In the genomic region with DNA sequence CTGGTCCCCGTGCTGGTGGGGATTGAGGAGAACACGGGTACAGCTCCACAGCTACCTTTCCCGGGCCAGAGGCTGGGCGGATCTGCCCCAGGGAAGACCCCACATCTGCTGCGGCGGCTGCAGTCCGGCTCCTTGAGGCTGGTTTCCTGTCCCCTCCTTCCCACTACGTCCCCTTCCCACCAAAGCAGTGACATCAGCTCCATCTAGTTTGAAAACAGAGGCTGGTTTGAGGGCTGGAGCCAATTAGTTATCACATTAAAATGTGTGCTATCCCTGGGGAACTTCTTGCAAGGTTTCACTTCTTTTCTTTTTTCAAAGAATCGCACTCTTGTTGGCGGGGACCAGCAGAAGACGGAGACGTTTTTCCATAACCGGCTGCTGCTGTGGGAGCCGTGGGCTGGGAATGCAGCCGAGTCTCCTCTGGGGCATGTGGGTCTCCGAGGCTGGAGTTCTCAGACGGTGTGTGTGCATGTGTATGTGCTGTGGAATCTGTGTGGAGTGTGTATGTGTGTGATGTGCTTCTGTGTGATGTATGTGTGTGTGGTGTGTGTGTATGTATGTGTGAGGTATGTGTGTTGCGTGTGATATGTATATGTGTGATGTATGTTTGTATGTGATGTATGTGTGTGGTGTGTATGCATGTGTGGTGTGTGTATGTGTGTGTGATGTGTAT, we compare ENCODE assay signal across 18 cellular contexts. TPM values are rescaled to one million over a fixed set of nuclear protein-coding genes. Genes with fewer than 3 reads are reported as not detected.
DNase-seq lines count a peak whose midpoint lies in the region; ATAC-seq, FAIRE-seq and TF ChIP-seq lines count a peak whose summit lies in the region.
"Had no signal": no experiment of that assay in that cellular context is flagged by ENCODE, and none has a peak within 500 bp of the region (broad histone marks: within the 10 kb centered on the region; RNA-seq: fewer than 3 reads in every experiment).

No MANE protein-coding gene starts in this region.

- peak overlapping the region; percentile 47 for H3K27ac ChIP-seq in 22Rv1
- no peak overlapping the region for H3K27ac ChIP-seq in MM.1S (ENCODE audit: low read length)
- H3K27ac ChIP-seq: body of pancreas, tibial artery had no signal

- no peak overlapping the region for H3K4me3 Mint-ChIP-seq in activated T-helper 1 cell treated with anti-CD3 and anti-CD28 coated beads, Interleukin-12 subunit alpha, Interleukin-12 subunit beta, Interleukin-2, Interleukin-4 antibody, amounts not matched to agents 30 ng/mL and 10 ng/mL and 1 ng/mL, durations not matched to agents 14 hours and 24 hours and 36 hours
- H3K4me3 Mint-ChIP-seq in naive thymus-derived CD8-positive, alpha-beta T cell = no peak overlapping the region
- H3K4me3 Mint-ChIP-seq: activated CD8-positive, alpha-beta T cell treated with anti-CD3 and anti-CD28 coated beads for 36 hours; GM23338; natural killer cell had no signal

- H3K36me3 Mint-ChIP-seq in activated T-helper 1 cell treated with anti-CD3 and anti-CD28 coated beads, Interleukin-12 subunit alpha, Interleukin-12 subunit beta, Interleukin-2, Interleukin-4 antibody, amounts not matched to agents 30 ng/mL and 10 ng/mL and 1 ng/mL, durations not matched to agents 14 hours and 24 hours and 36 hours (ENCODE audit: low read depth) = no peaks in the 10 kb centered on the region
- H3K36me3 Mint-ChIP-seq in naive thymus-derived CD8-positive, alpha-beta T cell = no peaks in the 10 kb centered on the region
- H3K36me3 Mint-ChIP-seq: natural killer cell had no signal

- H3K9me3 ChIP-seq in MM.1S (replicated peaks; ENCODE audit: insufficient read depth, low read length) = no peaks in the 10 kb centered on the region
- H3K9me3 ChIP-seq: body of pancreas, tibial artery had no signal

- H2AFZ ChIP-seq in MM.1S (ENCODE audit: low read length) = no peak overlapping the region
- H2AFZ ChIP-seq: GM23338 had no signal

- peaks cover 5% of the 10 kb centered on the region for H3K4me1 ChIP-seq in MM.1S (ENCODE audit: low read length)
- H3K4me1 ChIP-seq: body of pancreas had no signal

- no peak overlapping the region for H3K9ac ChIP-seq in MM.1S (ENCODE audit: low read length)

- DNase-seq in GM12892 (ENCODE audit: insufficient read length) (no peak), fibroblast of villous mesenchyme (ENCODE audit: low read depth) (peak; percentile 32), MM.1S (no peak), KG1 (lab: John Stamatoyannopoulos, UW) (no peak)
- DNase-seq in activated T-helper 1 cell treated with anti-CD3 and anti-CD28 coated beads, Interleukin-12 subunit alpha, Interleukin-12 subunit beta, Interleukin-2, Interleukin-4 antibody, amounts not matched to agents 30 ng/mL and 10 ng/mL and 1 ng/mL, durations not matched to agents 14 hours and 24 hours and 36 hours (ENCODE audit: low spot score) = no peak
- no peak for DNase-seq in naive thymus-derived CD8-positive, alpha-beta T cell
- DNase-seq: activated CD8-positive, alpha-beta T cell treated with anti-CD3 and anti-CD28 coated beads for 36 hours; activated gamma-delta T cell treated with Interleukin-2 at 50 U/mL for 16 hours; body of pancreas; natural killer cell; NCI-H1105 treated with DMSO at 0.1 percent for 48 hours; NCI-H446 treated with DMSO at 0.1 percent for 48 hours; stimulated activated CD4-positive, alpha-beta T cell treated with anti-CD3 and anti-CD28 coated beads, Interleukin-1b, Interleukin-23, amount 100 ng/mL, for 48 hours; tibial artery had no signal

- peaks cover 4% of the 10 kb centered on the region for H3K4me1 Mint-ChIP-seq in activated T-helper 1 cell treated with anti-CD3 and anti-CD28 coated beads, Interleukin-12 subunit alpha, Interleukin-12 subunit beta, Interleukin-2, Interleukin-4 antibody, amounts not matched to agents 30 ng/mL and 10 ng/mL and 1 ng/mL, durations not matched to agents 14 hours and 24 hours and 36 hours (ENCODE audit: low read depth)
- peaks cover 4 to 20% (median 13%) of the 10 kb centered on the region in 4 donors for H3K4me1 Mint-ChIP-seq in naive thymus-derived CD8-positive, alpha-beta T cell
- H3K4me1 Mint-ChIP-seq: natural killer cell had no signal

- no peak overlapping the region for H3K27ac Mint-ChIP-seq in activated T-helper 1 cell treated with anti-CD3 and anti-CD28 coated beads, Interleukin-12 subunit alpha, Interleukin-12 subunit beta, Interleukin-2, Interleukin-4 antibody, amounts not matched to agents 30 ng/mL and 10 ng/mL and 1 ng/mL, durations not matched to agents 14 hours and 24 hours and 36 hours
- H3K27ac Mint-ChIP-seq in naive thymus-derived CD8-positive, alpha-beta T cell = no peak overlapping the region
- H3K27ac Mint-ChIP-seq: activated CD8-positive, alpha-beta T cell treated with anti-CD3 and anti-CD28 coated beads for 36 hours; GM23338; natural killer cell had no signal

- no peaks in the 10 kb centered on the region for H3K27me3 Mint-ChIP-seq in activated T-helper 1 cell treated with anti-CD3 and anti-CD28 coated beads, Interleukin-12 subunit alpha, Interleukin-12 subunit beta, Interleukin-2, Interleukin-4 antibody, amounts not matched to agents 30 ng/mL and 10 ng/mL and 1 ng/mL, durations not matched to agents 14 hours and 24 hours and 36 hours (ENCODE audit: insufficient read depth)
- H3K27me3 Mint-ChIP-seq in naive thymus-derived CD8-positive, alpha-beta T cell = no peaks in the 10 kb centered on the region
- H3K27me3 Mint-ChIP-seq: activated CD8-positive, alpha-beta T cell treated with anti-CD3 and anti-CD28 coated beads for 36 hours had no signal

- no peak for TF ChIP-seq CTCF in 22Rv1 (IDR thresholded peaks at IDR 0.05)
- no peak for TF ChIP-seq CTCF in fibroblast of villous mesenchyme (IDR thresholded peaks at IDR 0.05; ENCODE audit: insufficient read depth, low read depth, low read length)
- no peak for TF ChIP-seq CTCF in MM.1S (IDR thresholded peaks at IDR 0.05; ENCODE audit: low read length)

- no peaks in the 10 kb centered on the region for H3K9me2 ChIP-seq in MM.1S (replicated peaks; ENCODE audit: insufficient read depth, low read length)

- peaks cover 26% of the 10 kb centered on the region for H3K27me3 ChIP-seq in MM.1S (replicated peaks; ENCODE audit: insufficient read depth, low read length)
- H3K27me3 ChIP-seq: body of pancreas had no signal

- H3K79me2 ChIP-seq in MM.1S (ENCODE audit: low read length) = no peaks in the 10 kb centered on the region

- no peaks in the 10 kb centered on the region for H3K9me3 Mint-ChIP-seq in activated T-helper 1 cell treated with anti-CD3 and anti-CD28 coated beads, Interleukin-12 subunit alpha, Interleukin-12 subunit beta, Interleukin-2, Interleukin-4 antibody, amounts not matched to agents 30 ng/mL and 10 ng/mL and 1 ng/mL, durations not matched to agents 14 hours and 24 hours and 36 hours
- no peaks in the 10 kb centered on the region for H3K9me3 Mint-ChIP-seq in naive thymus-derived CD8-positive, alpha-beta T cell
- H3K9me3 Mint-ChIP-seq: activated CD8-positive, alpha-beta T cell treated with anti-CD3 and anti-CD28 coated beads for 36 hours; GM23338; natural killer cell had no signal

- ATAC-seq in SK-N-SH treated with all-trans-retinoic acid at 6 μM for 48 hours = peak; percentile 63
- ATAC-seq in naive thymus-derived CD8-positive, alpha-beta T cell = no peak
- ATAC-seq: activated CD8-positive, alpha-beta T cell treated with anti-CD3 and anti-CD28 coated beads for 36 hours; body of pancreas; GM23338 had no signal

- FAIRE-seq in GM12892 (lab: Jason Lieb, UNC) = peak; percentile 50
- FAIRE-seq: D721Med had no signal

- H3K36me3 ChIP-seq in MM.1S (replicated peaks; ENCODE audit: insufficient read depth, low read length) = no peaks in the 10 kb centered on the region
- H3K36me3 ChIP-seq: tibial artery had no signal

- no peak for TF ChIP-seq POLR2A in GM12892 (IDR thresholded peaks at IDR 0.05; ENCODE audit: low read depth, low read length)

- H3K4me2 ChIP-seq in MM.1S (ENCODE audit: low read depth, low read length) = no peak overlapping the region
- H3K4me2 ChIP-seq: GM23338 had no signal

- no peaks in the 10 kb centered on the region for H4K20me1 ChIP-seq in MM.1S (ENCODE audit: insufficient read depth, low read length)

- intact Hi-C loops in activated T-helper 1 cell treated with anti-CD3 and anti-CD28 coated beads, Interleukin-12 subunit alpha, Interleukin-12 subunit beta, Interleukin-2, Interleukin-4 antibody, amounts not matched to agents 30 ng/mL and 10 ng/mL and 1 ng/mL, durations not matched to agents 14 hours and 24 hours and 36 hours (cut with micrococcal nuclease) = no loop called here

- no peak overlapping the region for H3K4me3 ChIP-seq in fibroblast of villous mesenchyme (ENCODE audit: low read depth, low read length)
- H3K4me3 ChIP-seq in MM.1S (ENCODE audit: low read length) = no peak overlapping the region
- H3K4me3 ChIP-seq: body of pancreas, GM23338, tibial artery had no signal

- H3F3A ChIP-seq in MM.1S (ENCODE audit: insufficient read depth, low read length) = no peaks in the 10 kb centered on the region

- POLR2A ChIA-PET in naive thymus-derived CD8-positive, alpha-beta T cell (lab: Charles Lee) = no interaction called here

TF ChIP-seq in SK-N-SH treated with all-trans-retinoic acid at 6 μM for 48 hours, 23 proteins besides CTCF, POLR2A, EP300 and RAD21 (continues in another document):
- TF ChIP-seq ZNF565 (CRISPR knock-in tag; conservative IDR thresholded peaks at IDR 0.05; ENCODE audit: low read depth) (no peak), TCF4 (CRISPR knock-in tag; IDR thresholded peaks at IDR 0.05; ENCODE audit: borderline replicate concordance) (no peak), BACH2 (CRISPR knock-in tag; IDR thresholded peaks at IDR 0.05; ENCODE audit: borderline replicate concordance) (no peak), PPARA (CRISPR knock-in tag; IDR thresholded peaks at IDR 0.05; ENCODE audit: borderline replicate concordance) (no peak), TOX (CRISPR knock-in tag; IDR thresholded peaks at IDR 0.05; ENCODE audit: borderline replicate concordance) (no peak), ZC3H10 (CRISPR knock-in tag; IDR thresholded peaks at IDR 0.05) (no peak), ZNF70 (CRISPR knock-in tag; IDR thresholded peaks at IDR 0.05) (no peak), ESRRG (CRISPR knock-in tag; IDR thresholded peaks at IDR 0.05) (no peak), SNAI2 (CRISPR knock-in tag; IDR thresholded peaks at IDR 0.05) (no peak)

RNA-seq across cellular contexts. Expression of a gene that starts 8.9 kb away (rescaled TPM):
- 1.8 TPM for polyA plus RNA-seq in GM12892 (2012; ENCODE audit: missing spikeins)
- 1.3 and 2.9 TPM in 2 replicates for total RNA-seq in fibroblast of villous mesenchyme
- total RNA-seq in activated T-helper 1 cell treated with anti-CD3 and anti-CD28 coated beads, Interleukin-12 subunit alpha, Interleukin-12 subunit beta, Interleukin-2, Interleukin-4 antibody, amounts not matched to agents 30 ng/mL and 10 ng/mL and 1 ng/mL, durations not matched to agents 14 hours and 24 hours and 36 hours = 8.2 and 10.7 TPM in 2 replicates
- under 1 TPM in 1 of 2 experiments, not detected in 1; 0.47 TPM for total RNA-seq in naive thymus-derived CD8-positive, alpha-beta T cell
- polyA plus RNA-seq in naive thymus-derived CD8-positive, alpha-beta T cell = 1 to 10 TPM in 2 of 3 donors, under 1 TPM in 1; 0.82 to 2.3 (median 1.1) TPM
